Comparison of ENCODE assay signal across 14 cellular contexts in genomic region chr7:41045556-41046123, GRCh38.
DNase-seq lines count a peak whose midpoint lies in the region; FAIRE-seq and TF ChIP-seq lines count a peak whose summit lies in the region.
"Had no signal": no experiment of that assay in that cellular context is flagged by ENCODE, and none has a peak within 500 bp of the region (broad histone marks: within the 10 kb centered on the region; RNA-seq: fewer than 3 reads in every experiment).

No MANE protein-coding gene starts in this region.

- no peaks in the 10 kb centered on the region for H3K27me3 ChIP-seq in small intestine (ENCODE audit: control insufficient read depth in 2 of 2, insufficient read depth in 2 of 2, low read length in 2 of 2)
- no peaks in the 10 kb centered on the region for H3K27me3 ChIP-seq in CD4-positive, alpha-beta memory T cell (ENCODE audit: insufficient read depth, low read length)

- no peak for FAIRE-seq in small intestine (lab: Jason Lieb, UNC)
- FAIRE-seq: GM18507, K562 had no signal

- intact Hi-C loops in CD4-positive, alpha-beta memory T cell (cut with micrococcal nuclease): no loop called here

- POLR2A ChIA-PET in CD4-positive, alpha-beta memory T cell (lab: Charles Lee; ENCODE audit: partially characterized antibody): no interaction called here

- H3K36me3 ChIP-seq in small intestine (ENCODE audit: control insufficient read depth in 2 of 2, insufficient read depth in 2 of 2, low read length in 2 of 2): no peaks in the 10 kb centered on the region
- H3K36me3 ChIP-seq in CD4-positive, alpha-beta memory T cell (ENCODE audit: insufficient read depth, low read length): no peaks in the 10 kb centered on the region

- in situ Hi-C loops in GM13977 (cut with MboI; ENCODE audit: low pct_unique_long_range_greater_than_20kb, low sequenced_read_pairs, unreplicated experiment): no loop called here

- CTCF ChIA-PET in CD4-positive, alpha-beta memory T cell (lab: Charles Lee; ENCODE audit: partially characterized antibody): no interaction called here

- H3K4me3 ChIP-seq in epithelial cell of proximal tubule (ENCODE audit: low read depth, low read length) (no peak overlapping the region), small intestine (ENCODE audit: low read depth in 1 of 2, low read length in 2 of 2) (no peak overlapping the region)
- H3K4me3 ChIP-seq in CD4-positive, alpha-beta memory T cell (ENCODE audit: low read length in 2 of 2): no peak overlapping the region
- H3K4me3 ChIP-seq: K562 had no signal

- peaks cover 0 to 38% (median 12%) of the 10 kb centered on the region in 8 donors for H3K9me3 Mint-ChIP-seq in CD4-positive, alpha-beta memory T cell

- H3K4me1 ChIP-seq in small intestine (ENCODE audit: control insufficient read depth in 2 of 2, insufficient read depth in 1 of 2, low read depth in 1 of 2, low read length in 1 of 2): no peaks in the 10 kb centered on the region
- no peaks in the 10 kb centered on the region for H3K4me1 ChIP-seq in CD4-positive, alpha-beta memory T cell (ENCODE audit: insufficient read depth, low read length)

- no peaks in the 10 kb centered on the region for H3K9me3 ChIP-seq in small intestine (ENCODE audit: control insufficient read depth, low read depth)
- H3K9me3 ChIP-seq in CD4-positive, alpha-beta memory T cell (ENCODE audit: control insufficient read depth in 1 of 2, low read length in 2 of 2): no peaks in the 10 kb centered on the region

- no peaks in the 10 kb centered on the region for H3K27me3 Mint-ChIP-seq in CD4-positive, alpha-beta memory T cell
- H3K27me3 Mint-ChIP-seq: dendritic cell treated with granulocyte-macrophage colony-stimulating factor and Interleukin-4, amounts not matched to agents 40 ng/mL and 50 ng/mL, for 4 days; stimulated activated naive CD8-positive, alpha-beta T cell treated with anti-CD3 and anti-CD28 coated beads, Interleukin-15, amount 100 ng/mL, for 72 hours had no signal

- H3K27ac ChIP-seq in small intestine (ENCODE audit: low read depth in 1 of 2, low read length in 1 of 2): no peak overlapping the region
- H3K27ac ChIP-seq in CD4-positive, alpha-beta memory T cell (ENCODE audit: low read depth, low read length): no peak overlapping the region

- no peak overlapping the region for H3K27ac Mint-ChIP-seq in CD4-positive, alpha-beta memory T cell
- H3K27ac Mint-ChIP-seq: dendritic cell treated with granulocyte-macrophage colony-stimulating factor and Interleukin-4, amounts not matched to agents 40 ng/mL and 50 ng/mL, for 4 days; stimulated activated naive CD8-positive, alpha-beta T cell treated with anti-CD3 and anti-CD28 coated beads, Interleukin-15, amount 100 ng/mL, for 72 hours had no signal

- no peaks in the 10 kb centered on the region for H3K36me3 Mint-ChIP-seq in CD4-positive, alpha-beta memory T cell

- no peak overlapping the region for H3K4me3 Mint-ChIP-seq in CD4-positive, alpha-beta memory T cell
- H3K4me3 Mint-ChIP-seq: dendritic cell treated with granulocyte-macrophage colony-stimulating factor and Interleukin-4, amounts not matched to agents 40 ng/mL and 50 ng/mL, for 4 days; stimulated activated naive CD8-positive, alpha-beta T cell treated with anti-CD3 and anti-CD28 coated beads, Interleukin-15, amount 100 ng/mL, for 72 hours had no signal

- WGBS in small intestine, 3 donors: 50 to 77% (median 61%) methylated on average over 3 of the region's 3 CpGs

- peak; percentile 34 for TF ChIP-seq CTCF in GM13977 (IDR thresholded peaks at IDR 0.05; ENCODE audit: extremely low read depth, insufficient read depth, missing control alignments)
- TF ChIP-seq CTCF in epithelial cell of proximal tubule (conservative IDR thresholded peaks at IDR 0.05; ENCODE audit: low read depth, low read length): peak; percentile 69

- DNase-seq in GM13977 (ENCODE audit: low spot score) (no peak), NCI-H510A treated with DMSO at 0.1 percent for 48 hours (lab: John Stamatoyannopoulos, UW) (peak; percentile 24), epithelial cell of proximal tubule (ENCODE audit: low read depth) (no peak), small intestine (peak; percentile 35), NCI-H345 treated with DMSO at 0.1 percent for 48 hours (lab: John Stamatoyannopoulos, UW; ENCODE audit: unreplicated experiment) (no peak), SK-N-DZ (ENCODE audit: low spot score) (no peak), KG1 (lab: John Stamatoyannopoulos, UW) (no peak)
- no peak for DNase-seq in CD4-positive, alpha-beta memory T cell
- DNase-seq: activated T-cell treated with anti-CD3 and anti-CD28 coated beads, Interleukin-2, amount 50 U/mL, for 1 hour; islet precursor cell; stimulated activated naive CD8-positive, alpha-beta T cell treated with anti-CD3 and anti-CD28 coated beads, Interleukin-15, amount 100 ng/mL, for 72 hours had no signal

- no peaks in the 10 kb centered on the region for H3K4me1 Mint-ChIP-seq in CD4-positive, alpha-beta memory T cell
- H3K4me1 Mint-ChIP-seq: stimulated activated naive CD8-positive, alpha-beta T cell treated with anti-CD3 and anti-CD28 coated beads, Interleukin-15, amount 100 ng/mL, for 72 hours had no signal

Comparison
In these comparisons a context has a peak if more than half of its experiments do, and no peak if none do; other contexts are left out.
1. DNase-seq: peak in NCI-H510A treated with DMSO at 0.1 percent for 48 hours (single experiment) and small intestine (single experiment); none in GM13977 (single experiment), epithelial cell of proximal tubule (single experiment), NCI-H345 treated with DMSO at 0.1 percent for 48 hours (single experiment), SK-N-DZ (single experiment), CD4-positive, alpha-beta memory T cell (0 of 5) and KG1 (single experiment).